In the genomic region with DNA sequence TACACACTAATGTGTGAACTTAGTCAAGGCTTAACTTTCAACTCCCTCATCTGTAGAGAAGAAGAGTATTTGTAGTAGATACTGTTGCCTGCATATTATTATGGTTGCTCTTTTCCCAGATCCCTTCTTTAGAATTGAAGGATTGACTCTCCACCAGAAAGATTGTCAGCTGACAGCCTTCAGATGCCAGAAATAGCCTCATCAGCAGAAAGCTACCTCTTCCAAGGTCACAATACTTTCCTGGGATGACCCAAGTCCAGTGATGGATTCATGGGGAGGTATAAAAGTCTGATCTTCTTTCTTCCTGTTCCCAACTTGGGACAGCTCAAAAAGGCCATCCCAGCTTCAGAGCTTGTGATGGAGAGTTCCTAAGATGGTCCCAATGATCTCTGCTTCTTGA, we compare ENCODE assay signal across 6 cellular contexts.
"Had no signal": no experiment of that assay in that cellular context is flagged by ENCODE, and none has a peak within 500 bp of the region (broad histone marks: within the 10 kb centered on the region; RNA-seq: fewer than 3 reads in every experiment).

No MANE protein-coding gene starts in this region.

- ATAC-seq: GM23338 had no signal

- H3K4me2 ChIP-seq: GM23338 had no signal

- FAIRE-seq: H1, H54 had no signal

- DNase-seq: H9, HCEC 1CT, KG1 had no signal

- H3K4me3 ChIP-seq: GM23338 had no signal
